In genomic region chr15:80913541-80913940, GRCh38 we compare ENCODE assay signal across 22 cellular contexts.
"Had no signal": no experiment of that assay in that cellular context is flagged by ENCODE, and none has a peak within 500 bp of the region (broad histone marks: within the 10 kb centered on the region; RNA-seq: fewer than 3 reads in every experiment).

No MANE protein-coding gene starts in this region.

- DNase-seq: cortex of kidney; dorsolateral prefrontal cortex; effector CD4-positive, alpha-beta T cell; hypothalamus; immature natural killer cell; islet precursor cell; kidney glomerular epithelial cell; left colon; left ventricle myocardium inferior; lower lobe of right lung; natural killer cell; occipital lobe; pancreas; spleen; stimulated activated CD4-positive, alpha-beta T cell treated with anti-CD3 and anti-CD28 coated beads, Interleukin-4, amount 100 ng/mL, for 4 hours; stimulated activated naive CD8-positive, alpha-beta T cell treated with anti-CD3 and anti-CD28 coated beads, Interleukin-15, Interleukin-2, amounts not matched to agents 100 U/mL and 50 U/mL, for 24 hours; substantia nigra; upper lobe of left lung had no signal

- H3K36me3 ChIP-seq: pancreas had no signal

- H3K4me3 ChIP-seq: dorsolateral prefrontal cortex, left ventricle myocardium inferior, lower lobe of right lung, pancreas, right atrium auricular region, skin epidermis, spleen, thoracic aorta, tibial nerve, upper lobe of left lung had no signal

- H3K27me3 ChIP-seq: dorsolateral prefrontal cortex, pancreas, right atrium auricular region, spleen, tibial nerve, upper lobe of left lung had no signal

- H3K27ac ChIP-seq: left ventricle myocardium inferior, lower lobe of right lung, pancreas, right atrium auricular region, spleen, thoracic aorta, tibial nerve, upper lobe of left lung had no signal

- H3K9me3 ChIP-seq: left ventricle myocardium inferior, lower lobe of right lung, pancreas, right atrium auricular region, thoracic aorta, upper lobe of left lung had no signal

- H3K4me1 ChIP-seq: left ventricle myocardium inferior, lower lobe of right lung, pancreas, right atrium auricular region, spleen, tibial nerve, upper lobe of left lung had no signal
